2 cellular contexts compared by ENCODE assay signal in genomic region chr5:92944903-92945629, GRCh38.
TF ChIP-seq lines count a peak whose summit lies in the region.

No MANE protein-coding gene starts in this region.

TF ChIP-seq in H1, 55 proteins besides CTCF, POLR2A, EP300 and RAD21 (continued from another document):
- no peak for TF ChIP-seq CEBPB (IDR thresholded peaks at IDR 0.05; ENCODE audit: low read depth, low read length)
TF ChIP-seq in H1: peak in this region for 0.

TF ChIP-seq in HEK293T, 16 proteins besides CTCF, POLR2A, EP300 and RAD21 (continued from another document):
- TF ChIP-seq PKNOX1 (IDR thresholded peaks at IDR 0.05) (no peak), FOXA1 (IDR thresholded peaks at IDR 0.05) (no peak), ELF4 (IDR thresholded peaks at IDR 0.05) (no peak), NFRKB (IDR thresholded peaks at IDR 0.05) (no peak)
